In the genomic region with DNA sequence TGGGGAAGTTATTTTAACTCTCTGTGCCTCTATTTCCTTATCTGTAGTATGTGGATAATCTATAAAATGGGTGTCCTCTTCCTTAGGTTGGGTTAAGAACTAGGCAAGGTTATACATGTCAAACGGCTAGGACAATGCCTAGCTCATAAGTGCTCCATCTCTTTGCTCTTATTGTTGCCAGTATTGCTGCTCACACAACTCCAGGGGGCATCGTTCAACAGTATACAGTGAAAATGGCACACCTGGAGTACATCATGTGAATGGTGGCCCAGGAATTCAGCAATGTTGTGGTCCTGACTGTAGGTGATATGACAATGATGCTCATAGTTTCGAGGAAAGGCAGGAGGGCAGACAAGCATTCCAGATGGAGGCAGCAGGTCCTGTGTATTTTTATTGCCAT, we compare ENCODE assay signal across 23 cellular contexts. TPM values are rescaled to one million over a fixed set of nuclear protein-coding genes. Genes with fewer than 3 reads are reported as not detected.
"Had no signal": no experiment of that assay in that cellular context is flagged by ENCODE, and none has a peak within 500 bp of the region (broad histone marks: within the 10 kb centered on the region; RNA-seq: fewer than 3 reads in every experiment).

No MANE protein-coding gene starts in this region.

- H3K27me3 ChIP-seq: stomach had no signal

- H3K27ac Mint-ChIP-seq: activated B cell treated with CpG ODN at 0.5 μM for 24 hours; activated CD4-positive, alpha-beta memory T cell treated with anti-CD3 and anti-CD28 coated beads, Interleukin-2, amount 10 ng/mL, durations not matched to agents 7 days and 5 days; activated naive CD8-positive, alpha-beta T cell treated with anti-CD3 and anti-CD28 coated beads, Interleukin-2, amount 10 ng/mL, durations not matched to agents 7 days and 5 days; activated T-helper 2 cell treated with anti-CD3 and anti-CD28 coated beads, Interferon-gamma antibody, Interleukin-2, Interleukin-4, amounts not matched to agents 10 μg/mL and 5 μg/mL and 100 μg/mL, durations not matched to agents 14 hours and 24 hours and 36 hours; nephron; stimulated activated effector memory CD8-positive, alpha-beta T cell treated with anti-CD3 and anti-CD28 coated beads, Interleukin-12 subunit alpha, Interleukin-12 subunit beta, amount 100 ng/mL, for 72 hours; type B pancreatic cell had no signal

- H3K36me3 ChIP-seq: left ventricle myocardium inferior, stomach had no signal

- H3K36me3 Mint-ChIP-seq: activated naive CD8-positive, alpha-beta T cell treated with anti-CD3 and anti-CD28 coated beads, Interleukin-2, amount 10 ng/mL, durations not matched to agents 7 days and 5 days; stimulated activated effector memory CD8-positive, alpha-beta T cell treated with anti-CD3 and anti-CD28 coated beads, Interleukin-12 subunit alpha, Interleukin-12 subunit beta, amount 100 ng/mL, for 72 hours had no signal

- H3K4me1 Mint-ChIP-seq: activated B cell treated with CpG ODN at 0.5 μM for 24 hours; activated CD4-positive, alpha-beta memory T cell treated with anti-CD3 and anti-CD28 coated beads, Interleukin-2, amount 10 ng/mL, durations not matched to agents 7 days and 5 days; activated naive CD8-positive, alpha-beta T cell treated with anti-CD3 and anti-CD28 coated beads, Interleukin-2, amount 10 ng/mL, durations not matched to agents 7 days and 5 days; stimulated activated effector memory CD8-positive, alpha-beta T cell treated with anti-CD3 and anti-CD28 coated beads, Interleukin-12 subunit alpha, Interleukin-12 subunit beta, amount 100 ng/mL, for 72 hours had no signal

- H3K4me3 Mint-ChIP-seq: activated B cell treated with CpG ODN at 0.5 μM for 24 hours; activated CD4-positive, alpha-beta memory T cell treated with anti-CD3 and anti-CD28 coated beads, Interleukin-2, amount 10 ng/mL, durations not matched to agents 7 days and 5 days; activated naive CD8-positive, alpha-beta T cell treated with anti-CD3 and anti-CD28 coated beads, Interleukin-2, amount 10 ng/mL, durations not matched to agents 7 days and 5 days; nephron; stimulated activated effector memory CD8-positive, alpha-beta T cell treated with anti-CD3 and anti-CD28 coated beads, Interleukin-12 subunit alpha, Interleukin-12 subunit beta, amount 100 ng/mL, for 72 hours; type B pancreatic cell had no signal

- H3K9ac ChIP-seq: parathyroid adenoma had no signal

- H3K4me3 ChIP-seq: left ventricle myocardium inferior, stomach had no signal

- ATAC-seq: sciatic nerve; stimulated activated effector memory CD8-positive, alpha-beta T cell treated with anti-CD3 and anti-CD28 coated beads, Interleukin-12 subunit alpha, Interleukin-12 subunit beta, amount 100 ng/mL, for 72 hours had no signal

- H3K27ac ChIP-seq: left ventricle myocardium inferior, parathyroid adenoma, stomach had no signal

- H3K9me3 ChIP-seq: left ventricle myocardium inferior, stomach had no signal

- FAIRE-seq: kidney had no signal

- DNase-seq: activated B cell treated with CpG ODN at 0.5 μM for 24 hours; activated CD4-positive, alpha-beta memory T cell treated with anti-CD3 and anti-CD28 coated beads, Interleukin-2, amount 10 ng/mL, durations not matched to agents 7 days and 5 days; activated CD4-positive, alpha-beta T cell treated with anti-CD3 and anti-CD28 coated beads for 4 hours; activated naive CD4-positive, alpha-beta T cell treated with Interleukin-2 at 50 U/mL for 16 hours; activated naive CD8-positive, alpha-beta T cell treated with anti-CD3 and anti-CD28 coated beads, Interleukin-2, amount 10 ng/mL, durations not matched to agents 7 days and 5 days; activated T-cell treated with anti-CD3 and anti-CD28 coated beads, Interleukin-2, amount 50 U/mL, for 1 hour; amygdala; dermis blood vessel endothelial cell; effector memory CD4-positive, alpha-beta T cell; foreskin melanocyte; glutamatergic neuron; kidney; left ventricle myocardium inferior; mammary epithelial cell; midbrain; stimulated activated CD4-positive, alpha-beta T cell treated with anti-CD3 and anti-CD28 coated beads, Interleukin-4, amount 100 ng/mL, for 24 hours; stomach had no signal

- H3K4me1 ChIP-seq: left ventricle myocardium inferior, stomach had no signal

- H3K27me3 Mint-ChIP-seq: activated B cell treated with CpG ODN at 0.5 μM for 24 hours; activated CD4-positive, alpha-beta memory T cell treated with anti-CD3 and anti-CD28 coated beads, Interleukin-2, amount 10 ng/mL, durations not matched to agents 7 days and 5 days; type B pancreatic cell had no signal

- H3K9me3 Mint-ChIP-seq: activated B cell treated with CpG ODN at 0.5 μM for 24 hours; activated CD4-positive, alpha-beta memory T cell treated with anti-CD3 and anti-CD28 coated beads, Interleukin-2, amount 10 ng/mL, durations not matched to agents 7 days and 5 days; activated naive CD8-positive, alpha-beta T cell treated with anti-CD3 and anti-CD28 coated beads, Interleukin-2, amount 10 ng/mL, durations not matched to agents 7 days and 5 days; activated T-helper 2 cell treated with anti-CD3 and anti-CD28 coated beads, Interferon-gamma antibody, Interleukin-2, Interleukin-4, amounts not matched to agents 10 μg/mL and 5 μg/mL and 100 μg/mL, durations not matched to agents 14 hours and 24 hours and 36 hours; nephron; stimulated activated effector memory CD8-positive, alpha-beta T cell treated with anti-CD3 and anti-CD28 coated beads, Interleukin-12 subunit alpha, Interleukin-12 subunit beta, amount 100 ng/mL, for 72 hours; type B pancreatic cell had no signal

RNA-seq across cellular contexts. Expression of a gene that starts 30.1 kb away (rescaled TPM):
- total RNA-seq: activated B cell treated with CpG ODN at 0.5 μM for 24 hours; activated CD4-positive, alpha-beta memory T cell treated with anti-CD3 and anti-CD28 coated beads, Interleukin-2, amount 10 ng/mL, durations not matched to agents 7 days and 5 days; activated naive CD8-positive, alpha-beta T cell treated with anti-CD3 and anti-CD28 coated beads, Interleukin-2, amount 10 ng/mL, durations not matched to agents 7 days and 5 days; dermis blood vessel endothelial cell had no signal
